In genomic region chr1:10046356-10047085, GRCh38 we compare ENCODE assay signal across 1 cellular context.
TF ChIP-seq lines count a peak whose summit lies in the region.

No MANE protein-coding gene starts in this region.

TF ChIP-seq in WTC11, 78 proteins besides CTCF, POLR2A, EP300 and RAD21 (continued from another document):
- TF ChIP-seq, protein P1, sequence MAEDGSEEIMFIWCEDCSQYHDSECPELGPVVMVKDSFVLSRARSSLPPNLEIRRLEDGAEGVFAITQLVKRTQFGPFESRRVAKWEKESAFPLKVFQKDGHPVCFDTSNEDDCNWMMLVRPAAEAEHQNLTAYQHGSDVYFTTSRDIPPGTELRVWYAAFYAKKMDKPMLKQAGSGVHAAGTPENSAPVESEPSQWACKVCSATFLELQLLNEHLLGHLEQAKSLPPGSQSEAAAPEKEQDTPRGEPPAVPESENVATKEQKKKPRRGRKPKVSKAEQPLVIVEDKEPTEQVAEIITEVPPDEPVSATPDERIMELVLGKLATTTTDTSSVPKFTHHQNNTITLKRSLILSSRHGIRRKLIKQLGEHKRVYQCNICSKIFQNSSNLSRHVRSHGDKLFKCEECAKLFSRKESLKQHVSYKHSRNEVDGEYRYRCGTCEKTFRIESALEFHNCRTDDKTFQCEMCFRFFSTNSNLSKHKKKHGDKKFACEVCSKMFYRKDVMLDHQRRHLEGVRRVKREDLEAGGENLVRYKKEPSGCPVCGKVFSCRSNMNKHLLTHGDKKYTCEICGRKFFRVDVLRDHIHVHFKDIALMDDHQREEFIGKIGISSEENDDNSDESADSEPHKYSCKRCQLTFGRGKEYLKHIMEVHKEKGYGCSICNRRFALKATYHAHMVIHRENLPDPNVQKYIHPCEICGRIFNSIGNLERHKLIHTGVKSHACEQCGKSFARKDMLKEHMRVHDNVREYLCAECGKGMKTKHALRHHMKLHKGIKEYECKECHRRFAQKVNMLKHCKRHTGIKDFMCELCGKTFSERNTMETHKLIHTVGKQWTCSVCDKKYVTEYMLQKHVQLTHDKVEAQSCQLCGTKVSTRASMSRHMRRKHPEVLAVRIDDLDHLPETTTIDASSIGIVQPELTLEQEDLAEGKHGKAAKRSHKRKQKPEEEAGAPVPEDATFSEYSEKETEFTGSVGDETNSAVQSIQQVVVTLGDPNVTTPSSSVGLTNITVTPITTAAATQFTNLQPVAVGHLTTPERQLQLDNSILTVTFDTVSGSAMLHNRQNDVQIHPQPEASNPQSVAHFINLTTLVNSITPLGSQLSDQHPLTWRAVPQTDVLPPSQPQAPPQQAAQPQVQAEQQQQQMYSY (CRISPR knock-in tag; IDR thresholded peaks at IDR 0.05): no peak
- TF ChIP-seq ARID4B (CRISPR knock-in tag; IDR thresholded peaks at IDR 0.05; ENCODE audit: borderline replicate concordance) (no peak), PRRX2 (CRISPR knock-in tag; IDR thresholded peaks at IDR 0.05) (no peak), ZNF423 (CRISPR knock-in tag; IDR thresholded peaks at IDR 0.05) (no peak), ZNF512 (CRISPR knock-in tag; IDR thresholded peaks at IDR 0.05; ENCODE audit: borderline replicate concordance) (no peak)
TF ChIP-seq in WTC11: peak in this region for 0.
